15 cellular contexts compared by ENCODE assay signal in genomic region chr3:113431811-113432210, GRCh38.
"Had no signal": no experiment of that assay in that cellular context is flagged by ENCODE, and none has a peak within 500 bp of the region (broad histone marks: within the 10 kb centered on the region; RNA-seq: fewer than 3 reads in every experiment).

No MANE protein-coding gene starts in this region.

- ATAC-seq: esophagus mucosa; heart left ventricle; left colon; lower lobe of right lung; stimulated activated naive CD8-positive, alpha-beta T cell treated with anti-CD3 and anti-CD28 coated beads, Interleukin-15, Interleukin-2, amounts not matched to agents 100 U/mL and 50 U/mL, for 24 hours had no signal

- H3K27me3 Mint-ChIP-seq: progenitor cell of endocrine pancreas had no signal

- H3K4me3 Mint-ChIP-seq: nephron progenitor cell had no signal

- H3K27ac ChIP-seq: heart left ventricle, lower lobe of right lung, upper lobe of left lung had no signal

- H3K4me1 ChIP-seq: heart left ventricle, lower lobe of right lung, upper lobe of left lung had no signal

- H3K9me3 ChIP-seq: lower lobe of right lung, upper lobe of left lung had no signal

- H3K27ac Mint-ChIP-seq: progenitor cell of endocrine pancreas had no signal

- H3K9me3 Mint-ChIP-seq: nephron progenitor cell had no signal

- H3K27me3 ChIP-seq: heart left ventricle, upper lobe of left lung had no signal

- H3K4me3 ChIP-seq: heart left ventricle, lower lobe of right lung, upper lobe of left lung had no signal

- DNase-seq: activated CD4-positive, alpha-beta T cell treated with anti-CD3 and anti-CD28 coated beads for 1 hour; activated CD4-positive, alpha-beta T cell treated with anti-CD3 and anti-CD28 coated beads, Interleukin-2, amount 50 U/mL, for 4 hours; activated naive CD4-positive, alpha-beta T cell; activated T-cell treated with anti-CD3 and anti-CD28 coated beads for 4 hours; foreskin melanocyte; heart left ventricle; left colon; lower lobe of right lung; nephron progenitor cell; stimulated activated naive CD8-positive, alpha-beta T cell treated with anti-CD3 and anti-CD28 coated beads, Interleukin-15, Interleukin-2, amounts not matched to agents 100 U/mL and 50 U/mL, for 24 hours; T-helper 1 cell; T1000; upper lobe of left lung had no signal
